In genomic region chr1:177796561-177796960, GRCh38 we compare ENCODE assay signal across 7 cellular contexts.
"Had no signal": no experiment of that assay in that cellular context is flagged by ENCODE, and none has a peak within 500 bp of the region (broad histone marks: within the 10 kb centered on the region; RNA-seq: fewer than 3 reads in every experiment).

No MANE protein-coding gene starts in this region.

- ATAC-seq: K562 had no signal

- DNase-seq: GM23248, GOT3, H9, HCEC 1CT, IMR-90, KG1 had no signal
